Comparison of ENCODE assay signal across 21 cellular contexts in genomic region chr5:144453753-144454152, GRCh38.
DNase-seq lines count a peak whose midpoint lies in the region; ATAC-seq, FAIRE-seq and TF ChIP-seq lines count a peak whose summit lies in the region.
"Had no signal": no experiment of that assay in that cellular context is flagged by ENCODE, and none has a peak within 500 bp of the region (broad histone marks: within the 10 kb centered on the region; RNA-seq: fewer than 3 reads in every experiment).

No MANE protein-coding gene starts in this region.

- H3K4me1 Mint-ChIP-seq in astrocyte (ENCODE audit: low read depth, unreplicated experiment) = peaks cover 15% of the 10 kb centered on the region
- H3K4me1 Mint-ChIP-seq in GM23338 = peaks cover 7% of the 10 kb centered on the region; the same call in 1 of the 3 replicates
- H3K4me1 Mint-ChIP-seq: CD8-positive, alpha-beta memory T cell had no signal

- no peaks in the 10 kb centered on the region for H3K36me3 ChIP-seq in right lobe of liver
- H3K36me3 ChIP-seq in HepG2 (replicated peaks in 1 of 2; ENCODE audit: control insufficient read depth in 1 of 2, insufficient read depth in 2 of 2, low read length in 2 of 2) = no peaks in the 10 kb centered on the region
- no peaks in the 10 kb centered on the region for H3K36me3 ChIP-seq in astrocyte (ENCODE audit: insufficient read depth, low read length)
- H3K36me3 ChIP-seq in SJCRH30 = no peaks in the 10 kb centered on the region
- no peaks in the 10 kb centered on the region for H3K36me3 ChIP-seq in GM23338 (ENCODE audit: insufficient read depth)
- H3K36me3 ChIP-seq: HAP-1 had no signal

- no TSS peak for BruUV-seq in HepG2 (replicated peaks; lab: Mats Ljungman, UMichigan)

- H4K20me1 ChIP-seq in HepG2 (ENCODE audit: insufficient read depth, low read length) (no peaks in the 10 kb centered on the region), astrocyte (ENCODE audit: insufficient read depth, low read length) (no peaks in the 10 kb centered on the region), GM23338 (replicated peaks; ENCODE audit: insufficient read depth) (no peaks in the 10 kb centered on the region)

- FAIRE-seq in HepG2 (lab: Jason Lieb, UNC) = no peak
- no peak for FAIRE-seq in astrocyte (lab: Jason Lieb, UNC)
- FAIRE-seq: GM12878, GM19239 had no signal

- H3K4me1 ChIP-seq in right lobe of liver (peaks cover 0 to 31% (median 3%) of the 10 kb centered on the region in 4 donors), HepG2 (ENCODE audit: insufficient read depth, low read length) (no peaks in the 10 kb centered on the region), astrocyte (ENCODE audit: insufficient read depth, low read length) (no peaks in the 10 kb centered on the region), SJCRH30 (no peaks in the 10 kb centered on the region), GM23338 (ENCODE audit: insufficient read depth) (peaks cover 5% of the 10 kb centered on the region; the same call in 1 of the 2 replicates)
- H3K4me1 ChIP-seq: HAP-1 had no signal

- H3K79me2 ChIP-seq in HepG2 (ENCODE audit: insufficient read depth, low read length) = no peaks in the 10 kb centered on the region
- no peaks in the 10 kb centered on the region for H3K79me2 ChIP-seq in astrocyte (ENCODE audit: insufficient read depth, low read length)
- no peaks in the 10 kb centered on the region for H3K79me2 ChIP-seq in GM23338 (replicated peaks; ENCODE audit: insufficient read depth)

- H3K27ac Mint-ChIP-seq in astrocyte (ENCODE audit: unreplicated experiment) (peak overlapping the region; percentile 26), GM23338 (no peak overlapping the region)
- H3K27ac Mint-ChIP-seq: CD8-positive, alpha-beta memory T cell; T-helper 1 cell treated with Interleukin-12 subunit alpha and Interleukin-12 subunit beta and Interleukin-4 antibody, amounts not matched to agents 30 μg/mL and 1 μg/mL, for 36 hours had no signal

- ATAC-seq in right lobe of liver (peak; percentile 49 to 90 (median 66)), HepG2 (no peak), GM18867 (IDR thresholded peaks at IDR 0.05; ENCODE audit: unreplicated experiment) (no peak), GM23338 (no peak)
- ATAC-seq: GM12878 had no signal

- H3K27ac ChIP-seq in right lobe of liver = no peak overlapping the region
- H3K27ac ChIP-seq in HepG2 (ENCODE audit: extremely low read length, insufficient read depth, low read length) = no peak overlapping the region
- H3K27ac ChIP-seq in astrocyte (ENCODE audit: low read depth, low read length) = no peak overlapping the region
- no peak overlapping the region for H3K27ac ChIP-seq in SJCRH30
- no peak overlapping the region for H3K27ac ChIP-seq in GM23338 (ENCODE audit: low read depth)
- H3K27ac ChIP-seq: PC-9, RWPE1 had no signal

- intact Hi-C loops in right lobe of liver (cut with DNase I) (no loop called here), HepG2 (cut with micrococcal nuclease; ENCODE audit: unreplicated experiment) (no loop called here)

- H3K4me3 ChIP-seq in right lobe of liver = no peak overlapping the region
- H3K4me3 ChIP-seq in HepG2 (replicated peaks in 1 of 3; ENCODE audit: insufficient read depth in 1 of 3, low read depth in 2 of 3, low read length in 3 of 3) = no peak overlapping the region
- H3K4me3 ChIP-seq in astrocyte (ENCODE audit: insufficient read depth, low read depth, low read length) = no peak overlapping the region
- no peak overlapping the region for H3K4me3 ChIP-seq in SJCRH30
- no peak overlapping the region for H3K4me3 ChIP-seq in GM23338
- H3K4me3 ChIP-seq: GM12878, HAP-1, PC-9 had no signal

- H2AFZ ChIP-seq in HepG2 (ENCODE audit: low read length) (no peak overlapping the region), astrocyte (ENCODE audit: low read depth, low read length) (no peak overlapping the region), GM23338 (no peak overlapping the region)
- H2AFZ ChIP-seq: PC-9 had no signal

- no peaks in the 10 kb centered on the region for H3K9me3 ChIP-seq in right lobe of liver
- no peaks in the 10 kb centered on the region for H3K9me3 ChIP-seq in HepG2 (ENCODE audit: low read length)
- H3K9me3 ChIP-seq in astrocyte (ENCODE audit: insufficient read depth, low read depth, low read length) = no peaks in the 10 kb centered on the region
- no peaks in the 10 kb centered on the region for H3K9me3 ChIP-seq in SJCRH30 (replicated peaks)
- H3K9me3 ChIP-seq: HAP-1 had no signal

- no peaks in the 10 kb centered on the region for H3F3A ChIP-seq in GM23338 (replicated peaks; ENCODE audit: low read depth)

- H3K4me3 Mint-ChIP-seq in astrocyte (ENCODE audit: unreplicated experiment) (no peak overlapping the region), GM23338 (no peak overlapping the region)
- H3K4me3 Mint-ChIP-seq: CD8-positive, alpha-beta memory T cell; T-helper 1 cell treated with Interleukin-12 subunit alpha and Interleukin-12 subunit beta and Interleukin-4 antibody, amounts not matched to agents 30 μg/mL and 1 μg/mL, for 36 hours had no signal

- TF ChIP-seq RAD21 in HepG2 (CRISPR knock-in tag; IDR thresholded peaks at IDR 0.05) = no peak

- TF ChIP-seq CTCF in right lobe of liver (IDR thresholded peaks at IDR 0.05) = no peak
- TF ChIP-seq CTCF in HepG2 (CRISPR knock-in tag; IDR thresholded peaks at IDR 0.05) = no peak
- TF ChIP-seq CTCF in astrocyte (IDR thresholded peaks at IDR 0.05; ENCODE audit: insufficient read depth, low read depth, low read length) = no peak
- TF ChIP-seq CTCF in GM23338 (conservative IDR thresholded peaks at IDR 0.05; ENCODE audit: low read depth in 2 of 2) = no peak

- H3K9ac ChIP-seq in HepG2 (ENCODE audit: insufficient read depth, low read depth, low read length) (no peak overlapping the region), astrocyte (ENCODE audit: low read length) (no peak overlapping the region)

- no peaks in the 10 kb centered on the region for H3K9me2 ChIP-seq in GM23338 (ENCODE audit: insufficient read depth)

- CTCF ChIA-PET in HepG2 (lab: Yijun Ruan, JAX; ENCODE audit: low intra/inter-chr PET ratio, low total read pairs) = no interaction called here

- 45% methylated on average over 4 of the region's 4 CpGs for WGBS in right lobe of liver (ENCODE audit: insufficient coverage, low coverage, low lambda C conversion rate, missing lambda C conversion rate)
- WGBS in HepG2 (ENCODE audit: low lambda C conversion rate) = 21% methylated on average over 4 of the region's 4 CpGs

- H3K27me3 Mint-ChIP-seq in astrocyte (ENCODE audit: low read depth, unreplicated experiment) (no peaks in the 10 kb centered on the region), GM23338 (ENCODE audit: insufficient read depth, low read depth, poor library complexity) (no peaks in the 10 kb centered on the region)

- H3K4me2 ChIP-seq in HepG2 (ENCODE audit: low read depth, low read length) (no peak overlapping the region), astrocyte (ENCODE audit: low read length) (no peak overlapping the region), GM23338 (no peak overlapping the region)
- H3K4me2 ChIP-seq: PC-9 had no signal

- POLR2A ChIA-PET in HepG2 (lab: Yijun Ruan, JAX) = no interaction called here

- H3K9me3 Mint-ChIP-seq in astrocyte (ENCODE audit: unreplicated experiment) (no peaks in the 10 kb centered on the region), GM23338 (no peaks in the 10 kb centered on the region; the same call in 2 of the 3 replicates)
- H3K9me3 Mint-ChIP-seq: T-helper 1 cell treated with Interleukin-12 subunit alpha and Interleukin-12 subunit beta and Interleukin-4 antibody, amounts not matched to agents 30 μg/mL and 1 μg/mL, for 36 hours had no signal

- H3K27me3 ChIP-seq in right lobe of liver (no peaks in the 10 kb centered on the region), HepG2 (ENCODE audit: control insufficient read depth in 1 of 2, insufficient read depth in 2 of 2, low read length in 2 of 2) (no peaks in the 10 kb centered on the region), astrocyte (ENCODE audit: insufficient read depth, low read length) (no peaks in the 10 kb centered on the region), SJCRH30 (peaks cover 2% of the 10 kb centered on the region; the same call in 1 of the 2 replicates), GM23338 (ENCODE audit: insufficient read depth) (no peaks in the 10 kb centered on the region)

- TF ChIP-seq POLR2A in right lobe of liver (IDR thresholded peaks at IDR 0.05) (no peak), HepG2 (IDR thresholded peaks at IDR 0.05; ENCODE audit: insufficient read depth in 1 of 2, low read depth in 2 of 2, low read length in 2 of 2) (no peak)

- in situ Hi-C loops in HepG2 (cut with HindIII; ENCODE audit: extremely low pct_ligation_motif_present, low pct_unique_long_range_greater_than_20kb) = no loop called here

- no peaks in the 10 kb centered on the region for H3K36me3 Mint-ChIP-seq in astrocyte (ENCODE audit: low read depth, unreplicated experiment)
- H3K36me3 Mint-ChIP-seq in GM23338 (ENCODE audit: low read depth) = no peaks in the 10 kb centered on the region
- H3K36me3 Mint-ChIP-seq: CD8-positive, alpha-beta memory T cell had no signal

- DNase-seq in right lobe of liver (no peak), HepG2 (ENCODE audit: low spot score) (no peak), NCI-H524 (lab: John Stamatoyannopoulos, UW) (peak; percentile 30 to 61), astrocyte (ENCODE audit: low read depth) (no peak), SJCRH30 (no peak), GM23338 (ENCODE audit: low spot score) (no peak)
- DNase-seq: C1 segment of cervical spinal cord; CD8-positive, alpha-beta memory T cell; MM.1S; NCI-H1092; NCI-H1436 treated with DMSO at 0.1 percent for 48 hours; NCI-H226; NCI-H526 treated with DMSO at 0.1 percent for 48 hours; PC-9; SIG-M5 had no signal

- no peak for TF ChIP-seq EP300 in HepG2 (IDR thresholded peaks at IDR 0.05; ENCODE audit: low read depth in 2 of 2, low read length in 2 of 2)
- no peak for TF ChIP-seq EP300 in HepG2 (CRISPR knock-in tag; IDR thresholded peaks at IDR 0.05; ENCODE audit: borderline replicate concordance)

TF ChIP-seq in GM23338, 12 proteins besides CTCF, POLR2A, EP300 and RAD21 (continues in another document):
- TF ChIP-seq ETS1 (IDR thresholded peaks at IDR 0.05) = no peak

Comparison
In these comparisons a context has a peak if more than half of its experiments do, and no peak if none do; other contexts are left out.
1. ATAC-seq: peak in right lobe of liver (4 of 4); none in HepG2 (single experiment), GM18867 (single experiment) and GM23338 (single experiment).
2. DNase-seq: peak in NCI-H524 (2 of 2); none in right lobe of liver (0 of 3), HepG2 (single experiment), astrocyte (single experiment), SJCRH30 (0 of 2) and GM23338 (single experiment).